In genomic region chr17:56845934-56846333, GRCh38 we compare ENCODE assay signal across 32 cellular contexts.
"Had no signal": no experiment of that assay in that cellular context is flagged by ENCODE, and none has a peak within 500 bp of the region (broad histone marks: within the 10 kb centered on the region; RNA-seq: fewer than 3 reads in every experiment).

No MANE protein-coding gene starts in this region.

- H3K9me3 Mint-ChIP-seq: activated naive CD4-positive, alpha-beta T cell treated with anti-CD3 and anti-CD28 coated beads, Interleukin-2, amount 50 U/mL, for 24 hours; activated naive CD8-positive, alpha-beta T cell treated with anti-CD3 and anti-CD28 coated beads, Interleukin-2, amount 50 U/mL, for 24 hours; activated T-helper 2 cell treated with anti-CD3 and anti-CD28 coated beads, Interferon-gamma antibody, Interleukin-2, Interleukin-4, amounts not matched to agents 10 μg/mL and 5 μg/mL and 100 μg/mL, durations not matched to agents 14 hours and 24 hours and 36 hours; central memory CD8-positive, alpha-beta T cell; dendritic cell treated with granulocyte-macrophage colony-stimulating factor and Interleukin-4, amounts not matched to agents 40 ng/mL and 50 ng/mL, for 4 days; endodermal cell; immature natural killer cell; nephron; stimulated activated effector memory CD8-positive, alpha-beta T cell treated with anti-CD3 and anti-CD28 coated beads, Interleukin-12 subunit alpha, Interleukin-12 subunit beta, amount 100 ng/mL, for 72 hours; stimulated activated naive CD8-positive, alpha-beta T cell treated with anti-CD3 and anti-CD28 coated beads, Interleukin-15, Interleukin-2, amounts not matched to agents 100 ng/mL and 50 ng/mL, for 24 hours had no signal

- H3K4me3 Mint-ChIP-seq: activated CD4-positive, alpha-beta T cell treated with anti-CD3 and anti-CD28 coated beads for 36 hours; activated CD8-positive, alpha-beta memory T cell treated with anti-CD3 and anti-CD28 coated beads, Interleukin-2, amount 10 ng/mL, durations not matched to agents 7 days and 5 days; activated CD8-positive, alpha-beta T cell treated with anti-CD3 and anti-CD28 coated beads, Interleukin-2, amount 10 ng/mL, durations not matched to agents 7 days and 5 days; activated naive CD4-positive, alpha-beta T cell treated with anti-CD3 and anti-CD28 coated beads, Interleukin-2, amount 50 U/mL, for 24 hours; activated naive CD8-positive, alpha-beta T cell treated with anti-CD3 and anti-CD28 coated beads, Interleukin-2, amount 50 U/mL, for 24 hours; central memory CD8-positive, alpha-beta T cell; dendritic cell treated with granulocyte-macrophage colony-stimulating factor and Interleukin-4, amounts not matched to agents 40 ng/mL and 50 ng/mL, for 4 days; endodermal cell; immature natural killer cell; nephron; stimulated activated effector memory CD8-positive, alpha-beta T cell treated with anti-CD3 and anti-CD28 coated beads, Interleukin-12 subunit alpha, Interleukin-12 subunit beta, amount 100 ng/mL, for 72 hours; stimulated activated naive CD8-positive, alpha-beta T cell treated with anti-CD3 and anti-CD28 coated beads, Interleukin-15, Interleukin-2, amounts not matched to agents 100 ng/mL and 50 ng/mL, for 24 hours had no signal

- H3K27me3 ChIP-seq: esophagus muscularis mucosa, foreskin keratinocyte, heart left ventricle, ovary, sigmoid colon, upper lobe of left lung, vagina had no signal

- H3K27ac ChIP-seq: esophagus muscularis mucosa, foreskin keratinocyte, heart left ventricle, ovary, prostate gland, sigmoid colon, thoracic aorta, upper lobe of left lung, vagina had no signal

- DNase-seq: activated CD4-positive, alpha-beta T cell treated with anti-CD3 and anti-CD28 coated beads for 36 hours; activated CD4-positive, CD25-positive, alpha-beta regulatory T cell; activated CD8-positive, alpha-beta memory T cell treated with anti-CD3 and anti-CD28 coated beads, Interleukin-2, amount 10 ng/mL, durations not matched to agents 7 days and 5 days; activated CD8-positive, alpha-beta T cell treated with anti-CD3 and anti-CD28 coated beads, Interleukin-2, amount 10 ng/mL, durations not matched to agents 7 days and 5 days; activated naive CD8-positive, alpha-beta T cell treated with anti-CD3 and anti-CD28 coated beads, Interleukin-2, amount 50 U/mL, for 24 hours; activated T-cell treated with anti-CD3 and anti-CD28 coated beads, Interleukin-2, amount 50 U/mL, for 48 hours; amygdala; endodermal cell; foreskin keratinocyte; heart left ventricle; hypothalamus; immature natural killer cell; kidney; left colon; mammary epithelial cell; ovary; sigmoid colon; small intestine; stimulated activated CD4-positive, alpha-beta T cell treated with anti-CD3 and anti-CD28 coated beads, Interleukin-4, amount 100 ng/mL, for 24 hours; upper lobe of left lung had no signal

- H3K4me1 ChIP-seq: foreskin keratinocyte, prostate gland, vagina had no signal

- H3K27ac Mint-ChIP-seq: activated CD4-positive, alpha-beta T cell treated with anti-CD3 and anti-CD28 coated beads for 36 hours; activated CD8-positive, alpha-beta memory T cell treated with anti-CD3 and anti-CD28 coated beads, Interleukin-2, amount 10 ng/mL, durations not matched to agents 7 days and 5 days; activated CD8-positive, alpha-beta T cell treated with anti-CD3 and anti-CD28 coated beads, Interleukin-2, amount 10 ng/mL, durations not matched to agents 7 days and 5 days; activated naive CD4-positive, alpha-beta T cell treated with anti-CD3 and anti-CD28 coated beads, Interleukin-2, amount 50 U/mL, for 24 hours; activated naive CD8-positive, alpha-beta T cell treated with anti-CD3 and anti-CD28 coated beads, Interleukin-2, amount 50 U/mL, for 24 hours; activated T-helper 2 cell treated with anti-CD3 and anti-CD28 coated beads, Interferon-gamma antibody, Interleukin-2, Interleukin-4, amounts not matched to agents 10 μg/mL and 5 μg/mL and 100 μg/mL, durations not matched to agents 14 hours and 24 hours and 36 hours; dendritic cell treated with granulocyte-macrophage colony-stimulating factor and Interleukin-4, amounts not matched to agents 40 ng/mL and 50 ng/mL, for 4 days; endodermal cell; immature natural killer cell; nephron; stimulated activated effector memory CD8-positive, alpha-beta T cell treated with anti-CD3 and anti-CD28 coated beads, Interleukin-12 subunit alpha, Interleukin-12 subunit beta, amount 100 ng/mL, for 72 hours; stimulated activated naive CD8-positive, alpha-beta T cell treated with anti-CD3 and anti-CD28 coated beads, Interleukin-15, Interleukin-2, amounts not matched to agents 100 ng/mL and 50 ng/mL, for 24 hours had no signal

- ATAC-seq: activated CD4-positive, alpha-beta T cell treated with anti-CD3 and anti-CD28 coated beads for 36 hours; activated CD8-positive, alpha-beta memory T cell treated with anti-CD3 and anti-CD28 coated beads, Interleukin-2, amount 10 ng/mL, durations not matched to agents 7 days and 5 days; activated CD8-positive, alpha-beta T cell treated with anti-CD3 and anti-CD28 coated beads, Interleukin-2, amount 10 ng/mL, durations not matched to agents 7 days and 5 days; activated naive CD8-positive, alpha-beta T cell treated with anti-CD3 and anti-CD28 coated beads, Interleukin-2, amount 50 U/mL, for 24 hours; foreskin keratinocyte; heart left ventricle; left colon; stimulated activated effector memory CD8-positive, alpha-beta T cell treated with anti-CD3 and anti-CD28 coated beads, Interleukin-12 subunit alpha, Interleukin-12 subunit beta, amount 100 ng/mL, for 72 hours had no signal

- H3K27me3 Mint-ChIP-seq: activated CD4-positive, alpha-beta T cell treated with anti-CD3 and anti-CD28 coated beads for 36 hours; activated CD8-positive, alpha-beta memory T cell treated with anti-CD3 and anti-CD28 coated beads, Interleukin-2, amount 10 ng/mL, durations not matched to agents 7 days and 5 days; activated naive CD4-positive, alpha-beta T cell treated with anti-CD3 and anti-CD28 coated beads, Interleukin-2, amount 50 U/mL, for 24 hours; activated naive CD8-positive, alpha-beta T cell treated with anti-CD3 and anti-CD28 coated beads, Interleukin-2, amount 50 U/mL, for 24 hours; central memory CD8-positive, alpha-beta T cell; dendritic cell treated with granulocyte-macrophage colony-stimulating factor and Interleukin-4, amounts not matched to agents 40 ng/mL and 50 ng/mL, for 4 days; stimulated activated naive CD8-positive, alpha-beta T cell treated with anti-CD3 and anti-CD28 coated beads, Interleukin-15, Interleukin-2, amounts not matched to agents 100 ng/mL and 50 ng/mL, for 24 hours had no signal

- H3K36me3 ChIP-seq: ovary, prostate gland had no signal

- H3K9me3 ChIP-seq: esophagus muscularis mucosa, heart left ventricle, ovary, prostate gland, sigmoid colon, thoracic aorta, upper lobe of left lung, vagina had no signal

- FAIRE-seq: bronchial epithelial cell had no signal

- H3K4me3 ChIP-seq: esophagus muscularis mucosa, heart left ventricle, ovary, prostate gland, sigmoid colon, thoracic aorta, upper lobe of left lung, vagina had no signal

- H3K4me1 Mint-ChIP-seq: activated CD4-positive, alpha-beta T cell treated with anti-CD3 and anti-CD28 coated beads for 36 hours; activated CD8-positive, alpha-beta memory T cell treated with anti-CD3 and anti-CD28 coated beads, Interleukin-2, amount 10 ng/mL, durations not matched to agents 7 days and 5 days; endodermal cell; immature natural killer cell; nephron; stimulated activated effector memory CD8-positive, alpha-beta T cell treated with anti-CD3 and anti-CD28 coated beads, Interleukin-12 subunit alpha, Interleukin-12 subunit beta, amount 100 ng/mL, for 72 hours had no signal
